ENCODE assay signal across 36 cellular contexts in the genomic region with DNA sequence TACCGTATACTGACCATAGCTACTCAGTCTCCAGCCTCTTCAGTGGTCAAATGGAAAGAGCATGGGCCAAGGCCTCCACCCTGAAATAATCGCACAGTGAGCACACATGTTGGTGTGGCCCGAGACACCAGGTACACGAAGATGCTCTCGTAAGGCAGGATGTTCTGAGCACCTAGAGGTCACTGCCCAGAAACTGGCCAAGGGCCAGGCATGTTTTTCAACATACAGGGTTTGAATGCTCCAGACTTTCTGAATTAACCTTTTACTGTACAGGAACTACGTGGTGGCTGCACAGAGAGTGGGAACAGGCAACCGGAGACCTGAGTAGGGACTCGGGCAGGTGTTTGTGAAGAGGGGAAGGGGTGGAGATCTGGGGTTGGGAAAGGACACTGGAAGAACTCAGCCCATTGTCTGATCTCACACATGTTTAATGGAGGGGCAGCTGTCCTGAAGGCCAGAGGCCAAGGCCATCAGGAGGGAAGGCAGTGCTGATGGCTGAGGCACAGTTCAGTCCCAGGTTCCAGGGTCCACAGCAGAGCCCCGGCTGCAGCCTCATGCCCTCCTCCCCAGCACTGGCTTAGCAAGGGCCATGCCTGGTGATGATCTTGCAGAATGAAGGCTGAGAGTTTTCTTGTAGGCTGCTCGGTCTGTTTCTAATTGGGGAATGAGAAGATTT. TPM values are rescaled to one million over a fixed set of nuclear protein-coding genes. Genes with fewer than 3 reads are reported as not detected.
"Had no signal": no experiment of that assay in that cellular context is flagged by ENCODE, and none has a peak within 500 bp of the region (broad histone marks: within the 10 kb centered on the region; RNA-seq: fewer than 3 reads in every experiment).

No MANE protein-coding gene starts in this region.

- H3K27ac ChIP-seq: brain microvascular endothelial cell, PC-9, SK-N-MC, WERI-Rb-1 had no signal

- H3K4me2 ChIP-seq: PC-9 had no signal

- H3K27me3 ChIP-seq: brain microvascular endothelial cell had no signal

- H3K4me3 ChIP-seq: PC-9, SK-N-MC had no signal

- FAIRE-seq: RCC 7860 had no signal

- ATAC-seq: activated CD8-positive, alpha-beta T cell treated with anti-CD3 and anti-CD28 coated beads for 36 hours; activated T-cell treated with anti-CD3 and anti-CD28 coated beads, Interleukin-2, amount 50 U/mL, for 72 hours; activated T-helper 17 cell treated with anti-CD3 and anti-CD28 coated beads, Interleukin-2, amount 50 U/mL, for 72 hours had no signal

- H3K36me3 ChIP-seq: brain microvascular endothelial cell, WERI-Rb-1 had no signal

- DNase-seq: activated CD4-positive, alpha-beta T cell treated with anti-CD3 and anti-CD28 coated beads for 1 hour; activated CD4-positive, alpha-beta T cell treated with anti-CD3 and anti-CD28 coated beads for 48 hours; activated CD4-positive, alpha-beta T cell treated with anti-CD3 and anti-CD28 coated beads, Interleukin-2, amount 50 U/mL, for 4 hours; activated CD4-positive, CD25-positive, alpha-beta regulatory T cell; activated CD8-positive, alpha-beta T cell treated with anti-CD3 and anti-CD28 coated beads for 36 hours; activated effector memory CD4-positive, alpha-beta T cell treated with anti-CD3 and anti-CD28 coated beads, Interleukin-2, amount 50 U/mL, for 16 hours; activated naive CD4-positive, alpha-beta T cell; activated naive CD4-positive, alpha-beta T cell treated with anti-CD3 and anti-CD28 coated beads, Interleukin-2, amount 50 U/mL, for 16 hours; activated naive CD8-positive, alpha-beta T cell treated with anti-CD3 and anti-CD28 coated beads for 36 hours; activated T-cell treated with anti-CD3 and anti-CD28 coated beads, Interleukin-2, amount 50 U/mL, for 1 hour; activated T-cell treated with anti-CD3 and anti-CD28 coated beads, Interleukin-2, amount 50 U/mL, for 72 hours; amniotic stem cell; aorta; brain microvascular endothelial cell; central memory CD4-positive, alpha-beta T cell; Karpas-422; NCI-H1105 treated with DMSO at 0.1 percent for 48 hours; NCI-H1436; NCI-H1694; NCI-H1930; NCI-H510A; NCI-H526; NCI-H748 treated with DMSO at 0.1 percent for 48 hours; PC-9; Right ventricle myocardium superior; T1000; WERI-Rb-1 had no signal

- H2AFZ ChIP-seq: PC-9 had no signal

RNA-seq across cellular contexts. Expression of a gene that starts 48.5 kb away (rescaled TPM):
- total RNA-seq: OCI-LY7 had no signal
- polyA plus RNA-seq: aorta had no signal

RNA-seq across cellular contexts. Expression of a gene that starts 51.0 kb away (rescaled TPM):
- total RNA-seq: activated CD8-positive, alpha-beta memory T cell treated with anti-CD3 and anti-CD28 coated beads for 36 hours; activated CD8-positive, alpha-beta T cell treated with anti-CD3 and anti-CD28 coated beads for 36 hours; activated naive CD8-positive, alpha-beta T cell treated with anti-CD3 and anti-CD28 coated beads for 36 hours; activated T-cell treated with anti-CD3 and anti-CD28 coated beads, Interleukin-2, amount 50 U/mL, for 72 hours; activated T-helper 17 cell treated with anti-CD3 and anti-CD28 coated beads, Interleukin-2, amount 50 U/mL, for 72 hours; aorta; cerebellum; MCF 10A; OCI-LY7; PC-9; Right ventricle myocardium superior; T-helper 1 cell treated with Interleukin-12 subunit alpha and Interleukin-12 subunit beta and Interleukin-4 antibody, amounts not matched to agents 30 ng/mL and 1 ng/mL, for 36 hours; T-helper 2 cell treated with Interferon-gamma antibody and Interleukin-4, amounts not matched to agents 100 ng/mL and 5 ng/mL, for 36 hours had no signal
- polyA plus RNA-seq: aorta had no signal
